Comparison of ENCODE assay signal across 8 cellular contexts in genomic region chr17:75131278-75132017, GRCh38.
DNase-seq lines count a peak whose midpoint lies in the region; ATAC-seq lines count a peak whose summit lies in the region.

Gene NT5C (minus strand): TSS chr17:75131742. CDS start chr17:75131707, 35 bp downstream.

- peak within 1 kb of the TSS; percentile 90 for H3K27ac Mint-ChIP-seq in stimulated activated effector memory CD8-positive, alpha-beta T cell treated with anti-CD3 and anti-CD28 coated beads, Interleukin-12 subunit alpha, Interleukin-12 subunit beta, amount 100 ng/mL, for 72 hours

- no peaks in the 10 kb centered on the region for H3K9me3 Mint-ChIP-seq in stimulated activated effector memory CD8-positive, alpha-beta T cell treated with anti-CD3 and anti-CD28 coated beads, Interleukin-12 subunit alpha, Interleukin-12 subunit beta, amount 100 ng/mL, for 72 hours

- peak within 1 kb of the TSS; percentile 83 for H3K4me3 Mint-ChIP-seq in stimulated activated effector memory CD8-positive, alpha-beta T cell treated with anti-CD3 and anti-CD28 coated beads, Interleukin-12 subunit alpha, Interleukin-12 subunit beta, amount 100 ng/mL, for 72 hours

- peaks cover 27% of the 10 kb centered on the region for H3K36me3 Mint-ChIP-seq in stimulated activated effector memory CD8-positive, alpha-beta T cell treated with anti-CD3 and anti-CD28 coated beads, Interleukin-12 subunit alpha, Interleukin-12 subunit beta, amount 100 ng/mL, for 72 hours

- peaks cover 15% of the 10 kb centered on the region for H3K4me1 Mint-ChIP-seq in stimulated activated effector memory CD8-positive, alpha-beta T cell treated with anti-CD3 and anti-CD28 coated beads, Interleukin-12 subunit alpha, Interleukin-12 subunit beta, amount 100 ng/mL, for 72 hours

- ATAC-seq in GM19397 (IDR thresholded peaks at IDR 0.05; ENCODE audit: unreplicated experiment) (peak; percentile 79), HG03521 (IDR thresholded peaks at IDR 0.05; ENCODE audit: unreplicated experiment) (peak; percentile 75)
- ATAC-seq in stimulated activated effector memory CD8-positive, alpha-beta T cell treated with anti-CD3 and anti-CD28 coated beads, Interleukin-12 subunit alpha, Interleukin-12 subunit beta, amount 100 ng/mL, for 72 hours: peak; percentile 92

- DNase-seq in COR-L47 (lab: John Stamatoyannopoulos, UW) (peak; percentile 85), NOMO-1 treated with dmso at 0.1 percent for 144 hours (lab: John Stamatoyannopoulos, UW; ENCODE audit: unreplicated experiment) (peak; percentile 72), epidermal melanocyte (ENCODE audit: insufficient read length, low spot score) (peak; percentile 76), middle frontal gyrus (ENCODE audit: extremely low spot score, low spot score) (peak; percentile 40)
- peak; percentile 90 for DNase-seq in activated CD8-positive, alpha-beta memory T cell treated with anti-CD3 and anti-CD28 coated beads, Interleukin-2, amount 50 U/mL, for 48 hours
- DNase-seq in stimulated activated effector memory CD8-positive, alpha-beta T cell treated with anti-CD3 and anti-CD28 coated beads, Interleukin-12 subunit alpha, Interleukin-12 subunit beta, amount 100 ng/mL, for 72 hours (ENCODE audit: low spot score in 2 of 2): peak; percentile 63 to 89

Comparison
In these comparisons a context has a peak if more than half of its experiments do, and no peak if none do; other contexts are left out.
1. Peak in every context shown above with its lines: DNase-seq and ATAC-seq.
2. DNase-seq: peak in every context shown above with its lines; median percentile 90 in activated CD8-positive, alpha-beta memory T cell treated with anti-CD3 and anti-CD28 coated beads, Interleukin-2, amount 50 U/mL, for 48 hours; 85 in COR-L47; 76 in epidermal melanocyte; 76 in stimulated activated effector memory CD8-positive, alpha-beta T cell treated with anti-CD3 and anti-CD28 coated beads, Interleukin-12 subunit alpha, Interleukin-12 subunit beta, amount 100 ng/mL, for 72 hours; 72 in NOMO-1 treated with dmso at 0.1 percent for 144 hours; 40 in middle frontal gyrus.